In the genomic region with DNA sequence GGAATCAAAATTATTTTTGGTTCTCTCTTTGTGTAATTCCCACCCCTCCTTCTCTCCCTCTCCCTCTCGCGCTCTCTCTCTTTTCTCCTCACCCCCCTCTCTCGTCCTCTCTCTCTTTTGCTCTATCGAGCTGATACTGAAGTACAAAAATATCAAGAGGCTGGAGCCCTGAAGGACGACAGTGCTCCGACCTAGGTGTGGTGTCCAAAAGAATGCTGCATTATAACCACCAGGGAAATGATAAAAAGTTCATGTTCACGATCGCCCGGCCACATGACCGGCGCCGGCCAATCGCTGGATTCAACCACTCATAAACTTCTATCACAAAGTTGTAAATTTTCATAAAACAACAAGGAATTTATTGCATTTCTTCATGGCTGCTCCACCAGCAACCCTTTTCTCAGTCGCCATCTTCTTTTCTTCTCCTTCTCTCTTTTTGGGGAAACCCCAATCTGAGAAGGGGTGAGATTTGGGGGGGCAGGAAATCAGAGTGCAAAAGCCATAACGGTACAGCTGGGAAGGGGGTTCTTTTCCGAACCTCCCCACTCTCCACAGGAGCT, we compare ENCODE assay signal across 1 cellular context.
TF ChIP-seq lines count a peak whose summit lies in the region.

Gene HOXB6 (minus strand): TSS at position 217 of the 560 bp plus-strand sequence. CDS start 6,836 bp downstream, outside the sequence.

TF ChIP-seq in A549, 52 proteins besides CTCF, POLR2A, EP300 and RAD21:
- TF ChIP-seq HOXA7 (CRISPR knock-in tag; IDR thresholded peaks at IDR 0.05) (no peak), NPAS2 (CRISPR knock-in tag; IDR thresholded peaks at IDR 0.05; ENCODE audit: borderline replicate concordance) (no peak), TP53 (CRISPR knock-in tag; IDR thresholded peaks at IDR 0.05) (no peak), ZFP36 (IDR thresholded peaks at IDR 0.05; ENCODE audit: borderline replicate concordance, partially characterized antibody) (no peak), JUNB (IDR thresholded peaks at IDR 0.05) (no peak), USF2 (IDR thresholded peaks at IDR 0.05) (peak; percentile 92), CHD2 (IDR thresholded peaks at IDR 0.05; ENCODE audit: low read length, partially characterized antibody) (peak; percentile 16), TFCP2L1 (CRISPR knock-in tag; IDR thresholded peaks at IDR 0.05) (0 out of 2 replicates have a peak, but pooled peaks have one; percentile 36), REST (IDR thresholded peaks at IDR 0.05) (peak; percentile 46; the same call in 1 of the 2 replicates), MAZ (IDR thresholded peaks at IDR 0.05; ENCODE audit: borderline replicate concordance, low read depth, low read length) (no peak), ZSCAN20 (CRISPR knock-in tag; IDR thresholded peaks at IDR 0.05) (no peak), CEBPB (IDR thresholded peaks at IDR 0.05) (no peak), GATA3 (IDR thresholded peaks at IDR 0.05; ENCODE audit: borderline replicate concordance) (peak; percentile 19; the same call in 1 of the 2 replicates), HOXB5 (CRISPR knock-in tag; IDR thresholded peaks at IDR 0.05) (no peak), FOXS1 (CRISPR knock-in tag; IDR thresholded peaks at IDR 0.05) (no peak), FOSL2 (IDR thresholded peaks at IDR 0.05) (no peak), FOSL2 (CRISPR knock-in tag; IDR thresholded peaks at IDR 0.05) (no peak), CBX8 (IDR thresholded peaks at IDR 0.05) (no peak), FOSB (CRISPR knock-in tag; IDR thresholded peaks at IDR 0.05) (no peak), SMC3 (IDR thresholded peaks at IDR 0.05) (no peak)
- TF ChIP-seq, protein P1, sequence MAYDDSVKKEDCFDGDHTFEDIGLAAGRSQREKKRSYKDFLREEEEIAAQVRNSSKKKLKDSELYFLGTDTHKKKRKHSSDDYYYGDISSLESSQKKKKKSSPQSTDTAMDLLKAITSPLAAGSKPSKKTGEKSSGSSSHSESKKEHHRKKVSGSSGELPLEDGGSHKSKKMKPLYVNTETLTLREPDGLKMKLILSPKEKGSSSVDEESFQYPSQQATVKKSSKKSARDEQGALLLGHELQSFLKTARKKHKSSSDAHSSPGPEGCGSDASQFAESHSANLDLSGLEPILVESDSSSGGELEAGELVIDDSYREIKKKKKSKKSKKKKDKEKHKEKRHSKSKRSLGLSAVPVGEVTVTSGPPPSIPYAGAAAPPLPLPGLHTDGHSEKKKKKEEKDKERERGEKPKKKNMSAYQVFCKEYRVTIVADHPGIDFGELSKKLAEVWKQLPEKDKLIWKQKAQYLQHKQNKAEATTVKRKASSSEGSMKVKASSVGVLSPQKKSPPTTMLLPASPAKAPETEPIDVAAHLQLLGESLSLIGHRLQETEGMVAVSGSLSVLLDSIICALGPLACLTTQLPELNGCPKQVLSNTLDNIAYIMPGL (CRISPR knock-in tag; IDR thresholded peaks at IDR 0.05; ENCODE audit: borderline replicate concordance) = 0 out of 2 replicates have a peak, but pooled peaks have one; percentile 22
- TF ChIP-seq, protein P2, sequence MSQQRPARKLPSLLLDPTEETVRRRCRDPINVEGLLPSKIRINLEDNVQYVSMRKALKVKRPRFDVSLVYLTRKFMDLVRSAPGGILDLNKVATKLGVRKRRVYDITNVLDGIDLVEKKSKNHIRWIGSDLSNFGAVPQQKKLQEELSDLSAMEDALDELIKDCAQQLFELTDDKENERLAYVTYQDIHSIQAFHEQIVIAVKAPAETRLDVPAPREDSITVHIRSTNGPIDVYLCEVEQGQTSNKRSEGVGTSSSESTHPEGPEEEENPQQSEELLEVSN (IDR thresholded peaks at IDR 0.05; ENCODE audit: borderline replicate concordance, low read depth) = no peak
- TF ChIP-seq, protein P3, sequence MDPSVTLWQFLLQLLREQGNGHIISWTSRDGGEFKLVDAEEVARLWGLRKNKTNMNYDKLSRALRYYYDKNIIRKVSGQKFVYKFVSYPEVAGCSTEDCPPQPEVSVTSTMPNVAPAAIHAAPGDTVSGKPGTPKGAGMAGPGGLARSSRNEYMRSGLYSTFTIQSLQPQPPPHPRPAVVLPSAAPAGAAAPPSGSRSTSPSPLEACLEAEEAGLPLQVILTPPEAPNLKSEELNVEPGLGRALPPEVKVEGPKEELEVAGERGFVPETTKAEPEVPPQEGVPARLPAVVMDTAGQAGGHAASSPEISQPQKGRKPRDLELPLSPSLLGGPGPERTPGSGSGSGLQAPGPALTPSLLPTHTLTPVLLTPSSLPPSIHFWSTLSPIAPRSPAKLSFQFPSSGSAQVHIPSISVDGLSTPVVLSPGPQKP (IDR thresholded peaks at IDR 0.05; ENCODE audit: low read depth, low read length) = no peak
- TF ChIP-seq, protein P4, sequence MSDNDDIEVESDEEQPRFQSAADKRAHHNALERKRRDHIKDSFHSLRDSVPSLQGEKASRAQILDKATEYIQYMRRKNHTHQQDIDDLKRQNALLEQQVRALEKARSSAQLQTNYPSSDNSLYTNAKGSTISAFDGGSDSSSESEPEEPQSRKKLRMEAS (IDR thresholded peaks at IDR 0.05) = no peak
